ENCODE assay signal across 38 cellular contexts in the genomic region with DNA sequence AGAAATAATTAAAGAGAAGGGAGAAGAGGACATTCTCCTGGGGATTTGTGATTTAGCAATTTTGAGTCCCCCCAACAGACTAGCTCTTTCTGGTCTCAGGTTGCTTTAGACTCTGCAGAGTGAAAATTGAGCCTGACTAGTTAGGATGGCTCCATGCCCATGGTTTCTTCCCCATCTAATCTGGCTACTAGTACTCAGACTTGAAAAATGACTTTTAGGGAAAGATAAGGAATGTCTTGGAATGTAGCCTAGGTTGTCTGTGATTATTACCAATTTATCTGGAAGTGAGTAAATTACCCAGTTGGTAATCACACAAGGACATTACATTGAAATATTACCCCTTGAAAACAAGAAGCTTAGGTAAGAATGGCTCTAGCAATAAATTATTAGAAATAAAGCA. TPM values are rescaled to one million over a fixed set of nuclear protein-coding genes. Genes with fewer than 3 reads are reported as not detected.
A peak's percentile ranks its signal among the peaks of the same experiment; 100 is the strongest.
DNase-seq lines count a peak whose midpoint lies in the region; ATAC-seq, FAIRE-seq and TF ChIP-seq lines count a peak whose summit lies in the region.
"Had no signal": no experiment of that assay in that cellular context is flagged by ENCODE, and none has a peak within 500 bp of the region (broad histone marks: within the 10 kb centered on the region; RNA-seq: fewer than 3 reads in every experiment).

No MANE protein-coding gene starts in this region.

- H3K9me3 ChIP-seq in A549: no peaks in the 10 kb centered on the region
- H3K9me3 ChIP-seq: BE2C, HAP-1, heart left ventricle, neutrophil, psoas muscle, sigmoid colon, tibial nerve had no signal

- DNase-seq in A549 (ENCODE audit: low read depth in 1 of 2, low spot score in 1 of 2): no peak
- DNase-seq in HCEC 1CT: peak; percentile 51
- DNase-seq in RPMI7951 (ENCODE audit: low read depth): peak; percentile 53
- peak; percentile 48 for DNase-seq in fibroblast of peridontal ligament (ENCODE audit: extremely low read depth)
- no peak for DNase-seq in dedifferentiated amniotic fluid mesenchymal stem cell (ENCODE audit: extremely low spot score)
- DNase-seq: activated CD4-positive, alpha-beta T cell treated with anti-CD3 and anti-CD28 coated beads, Interleukin-2, amount 10 ng/mL, durations not matched to agents 7 days and 5 days; activated effector memory CD4-positive, alpha-beta T cell treated with anti-CD3 and anti-CD28 coated beads, Interleukin-2, amount 50 U/mL, for 16 hours; aorta; BE2C; CD8-positive, alpha-beta memory T cell; effector memory CD4-positive, alpha-beta T cell; foreskin melanocyte; heart left ventricle; islet precursor cell; KBM-7; left ventricle myocardium superior; naive thymus-derived CD4-positive, alpha-beta T cell; NCI-H1930; NCI-H69; psoas muscle; sigmoid colon; stimulated activated CD4-positive, alpha-beta T cell treated with anti-CD3 and anti-CD28 coated beads, Interleukin-15, amount 100 ng/mL, for 24 hours; stimulated activated CD4-positive, alpha-beta T cell treated with anti-CD3 and anti-CD28 coated beads, Interleukin-4, amount 100 ng/mL, for 4 hours; T1000; WERI-Rb-1 had no signal

- TF ChIP-seq RAD21 in A549 (conservative IDR thresholded peaks at IDR 0.05 in 1 of 2, IDR thresholded peaks at IDR 0.05 in 1 of 2): no peak

- ATAC-seq in A549: no peak
- ATAC-seq in HG02759 (IDR thresholded peaks at IDR 0.05; ENCODE audit: unreplicated experiment): no peak
- ATAC-seq in HG03045 (IDR thresholded peaks at IDR 0.05; ENCODE audit: unreplicated experiment): no peak
- no peak for ATAC-seq in HG03460 (IDR thresholded peaks at IDR 0.05; ENCODE audit: unreplicated experiment)
- ATAC-seq: GM12878; heart left ventricle; left ventricle myocardium superior; naive thymus-derived CD4-positive, alpha-beta T cell; Panc1; psoas muscle had no signal

- no peak overlapping the region for H3K4me3 ChIP-seq in A549
- H3K4me3 ChIP-seq: cardiac muscle cell, GM12878, HAP-1, heart left ventricle, psoas muscle, sigmoid colon, tibial nerve had no signal

- POLR2A ChIA-PET in A549 (lab: Yijun Ruan, JAX): no interaction called here

- TF ChIP-seq CTCF in A549 (IDR thresholded peaks at IDR 0.05): no peak

- TF ChIP-seq EP300 in A549 (IDR thresholded peaks at IDR 0.05): no peak

- CTCF ChIA-PET in A549 (lab: Yijun Ruan, JAX): interaction anchor here (1.0 to 6.2 kb wide), 3 partner anchors 12 to 62 kb away, joined by 3 to 45 read pairs (median 4); no protein-coding TSS in a partner anchor

- H3K4me2 ChIP-seq in A549: peak overlapping the region; percentile 67

- no peak for FAIRE-seq in A549 (lab: Jason Lieb, UNC)
- FAIRE-seq: colon, GM12878, HTR-8/SVneo had no signal

- no peak for TF ChIP-seq POLR2A in A549 (IDR thresholded peaks at IDR 0.05; ENCODE audit: low read length)

- 0 out of 6 replicates have a peak overlapping the region, but pooled peaks of 1 of the 2 experiments have one; percentile 7 for H3K27ac ChIP-seq in A549
- H3K27ac ChIP-seq: cardiac muscle cell, epithelial cell of prostate, heart left ventricle, neutrophil, psoas muscle, sigmoid colon, tibial nerve, WERI-Rb-1 had no signal

- peaks cover 19% of the 10 kb centered on the region for H3K4me1 ChIP-seq in A549
- H3K4me1 ChIP-seq: BE2C had no signal

TF ChIP-seq in A549, 52 proteins besides CTCF, POLR2A, EP300 and RAD21:
- TF ChIP-seq PHF8 (IDR thresholded peaks at IDR 0.05; ENCODE audit: borderline replicate concordance, low read depth): no peak
- no peak for TF ChIP-seq CHD4 (IDR thresholded peaks at IDR 0.05; ENCODE audit: borderline replicate concordance)
- no peak for TF ChIP-seq EHMT2 (IDR thresholded peaks at IDR 0.05; ENCODE audit: low read depth)
- TF ChIP-seq, protein P1, sequence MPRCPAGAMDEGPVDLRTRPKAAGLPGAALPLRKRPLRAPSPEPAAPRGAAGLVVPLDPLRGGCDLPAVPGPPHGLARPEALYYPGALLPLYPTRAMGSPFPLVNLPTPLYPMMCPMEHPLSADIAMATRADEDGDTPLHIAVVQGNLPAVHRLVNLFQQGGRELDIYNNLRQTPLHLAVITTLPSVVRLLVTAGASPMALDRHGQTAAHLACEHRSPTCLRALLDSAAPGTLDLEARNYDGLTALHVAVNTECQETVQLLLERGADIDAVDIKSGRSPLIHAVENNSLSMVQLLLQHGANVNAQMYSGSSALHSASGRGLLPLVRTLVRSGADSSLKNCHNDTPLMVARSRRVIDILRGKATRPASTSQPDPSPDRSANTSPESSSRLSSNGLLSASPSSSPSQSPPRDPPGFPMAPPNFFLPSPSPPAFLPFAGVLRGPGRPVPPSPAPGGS (IDR thresholded peaks at IDR 0.05): no peak
- TF ChIP-seq TP53 (CRISPR knock-in tag; IDR thresholded peaks at IDR 0.05): no peak
- no peak for TF ChIP-seq RARB (CRISPR knock-in tag; IDR thresholded peaks at IDR 0.05)

RNA-seq across cellular contexts. Expression of gene BEND6, which starts 4.2 kb away (rescaled TPM):
- polyA plus RNA-seq in A549 (2011; rRNA removed) (2.8 and 2.9 TPM in 2 replicates), A549 (2017; fragmentation: RNase III; extraction: RNeasy Plus Mini Kit Qiagen cat#74134 plus additional on column Dnase treatment) (1.7 to 2.4 TPM (median 2.1 TPM) in 3 replicates)
- 0.49 and 0.51 TPM in 2 replicates for polyA plus RNA-seq in A549 (2012; cell fraction: cytosol; rRNA removed)
- 0.14 and 0.20 TPM in 2 replicates for polyA plus RNA-seq in A549 (2012; cell fraction: nucleus; rRNA removed)
- 0.68 and 1.4 TPM in 2 replicates for polyA minus RNA-seq in A549 (2011; rRNA and poly(A)+ RNA removed)
- 21.6 and 24.6 TPM in 2 replicates for total RNA-seq in RPMI7951 (2014; rRNA removed; shearing (Covaris generic))
- total RNA-seq: activated CD4-positive, alpha-beta T cell treated with anti-CD3 and anti-CD28 coated beads, Interleukin-2, amount 10 ng/mL, durations not matched to agents 7 days and 5 days; activated CD8-positive, alpha-beta memory T cell treated with anti-CD3 and anti-CD28 coated beads for 36 hours; CD8-positive, alpha-beta memory T cell had no signal
- polyA plus RNA-seq: naive thymus-derived CD4-positive, alpha-beta T cell had no signal

Comparison
In these comparisons a context has a peak if more than half of its experiments do, and no peak if none do; other contexts are left out.
1. DNase-seq: peak in HCEC 1CT (single experiment), RPMI7951 (single experiment) and fibroblast of peridontal ligament (single experiment); none in A549 (0 of 2) and dedifferentiated amniotic fluid mesenchymal stem cell (single experiment).